Comparison of ENCODE assay signal across 10 cellular contexts in genomic region chr16:400061-400540, GRCh38. TPM values are rescaled to one million over a fixed set of nuclear protein-coding genes. Genes with fewer than 3 reads are reported as not detected.
A peak's percentile ranks its signal among the peaks of the same experiment; 100 is the strongest.
DNase-seq lines count a peak whose midpoint lies in the region; ATAC-seq and TF ChIP-seq lines count a peak whose summit lies in the region.
"Had no signal": no experiment of that assay in that cellular context is flagged by ENCODE, and none has a peak within 500 bp of the region (broad histone marks: within the 10 kb centered on the region; RNA-seq: fewer than 3 reads in every experiment).

No MANE protein-coding gene starts in this region.

- POLR2A ChIA-PET in activated B cell treated with CpG ODN at 0.5 μM for 24 hours (lab: Charles Lee) = interaction anchor here (0.6 to 3.0 kb wide), 5 partner anchors 8 to 165 kb away, joined by 3 to 54 read pairs (median 20); partner anchors contain the start of genes AXIN1, MRPL28 and PGAP6

- no peaks in the 10 kb centered on the region for H3K27me3 Mint-ChIP-seq in activated naive CD4-positive, alpha-beta T cell treated with anti-CD3 and anti-CD28 coated beads for 36 hours (ENCODE audit: low read depth)
- no peaks in the 10 kb centered on the region for H3K27me3 Mint-ChIP-seq in activated B cell treated with CpG ODN at 0.5 μM for 24 hours

- no peaks in the 10 kb centered on the region for H3K9me3 Mint-ChIP-seq in activated naive CD4-positive, alpha-beta T cell treated with anti-CD3 and anti-CD28 coated beads for 36 hours
- H3K9me3 Mint-ChIP-seq in activated naive CD4-positive, alpha-beta T cell treated with anti-CD3 and anti-CD28 coated beads, Interleukin-2, amount 50 U/mL, for 72 hours = no peaks in the 10 kb centered on the region
- H3K9me3 Mint-ChIP-seq in activated B cell treated with CpG ODN at 0.5 μM for 24 hours = no peaks in the 10 kb centered on the region

- H3K4me3 ChIP-seq in thymus (ENCODE audit: low read length) = no peak overlapping the region

- peak overlapping the region; percentile 83 for H3K27ac Mint-ChIP-seq in activated naive CD4-positive, alpha-beta T cell treated with anti-CD3 and anti-CD28 coated beads for 36 hours
- H3K27ac Mint-ChIP-seq in activated naive CD4-positive, alpha-beta T cell treated with anti-CD3 and anti-CD28 coated beads, Interleukin-2, amount 50 U/mL, for 72 hours = no peak overlapping the region
- H3K27ac Mint-ChIP-seq in activated B cell treated with CpG ODN at 0.5 μM for 24 hours = peak overlapping the region; percentile 98

- CTCF ChIA-PET in activated naive CD4-positive, alpha-beta T cell treated with anti-CD3 and anti-CD28 coated beads for 36 hours (lab: Charles Lee) = no interaction called here
- CTCF ChIA-PET in activated B cell treated with CpG ODN at 0.5 μM for 24 hours (lab: Charles Lee) = interaction anchor here (1.0 to 2.2 kb wide), 3 partner anchors 9 to 47 kb away, joined by 3 to 7 read pairs (median 3); partner anchors contain the start of gene AXIN1

- DNase-seq in activated naive CD4-positive, alpha-beta T cell treated with anti-CD3 and anti-CD28 coated beads for 36 hours = no peak
- DNase-seq in activated naive CD4-positive, alpha-beta T cell treated with anti-CD3 and anti-CD28 coated beads, Interleukin-2, amount 50 U/mL, for 72 hours (ENCODE audit: low spot score in 2 of 2) = no peak
- DNase-seq in activated B cell treated with CpG ODN at 0.5 μM for 24 hours = no peak
- DNase-seq in islet precursor cell = peak; percentile 53
- no peak for DNase-seq in stimulated activated CD4-positive, alpha-beta T cell treated with anti-CD3 and anti-CD28 coated beads, Interleukin-1b, Interleukin-23, amount 100 ng/mL, for 48 hours
- DNase-seq in hippocampal formation (lab: John Stamatoyannopoulos, UW) = no peak
- DNase-seq: effector CD4-positive, alpha-beta T cell; WERI-Rb-1 had no signal

- peak overlapping the region; percentile 20 for H3K27ac ChIP-seq in thymus (ENCODE audit: low read depth)
- H3K27ac ChIP-seq: WERI-Rb-1 had no signal

- H3K36me3 ChIP-seq in thymus (ENCODE audit: control insufficient read depth, insufficient read depth) = no peaks in the 10 kb centered on the region

- peaks cover 4% of the 10 kb centered on the region for H3K4me1 ChIP-seq in thymus (ENCODE audit: control insufficient read depth, insufficient read depth, low read length)

- no peaks in the 10 kb centered on the region for H3K9me3 ChIP-seq in thymus (ENCODE audit: control insufficient read depth)

- intact Hi-C loops in activated naive CD4-positive, alpha-beta T cell treated with anti-CD3 and anti-CD28 coated beads for 36 hours (cut with micrococcal nuclease) = loop anchor here (2.0 kb wide), 3 partner anchors 17 to 47 kb away; partner anchors contain the start of genes AXIN1 and MRPL28
- intact Hi-C loops in activated B cell treated with CpG ODN at 0.5 μM for 24 hours (cut with micrococcal nuclease) = loop anchor here (5.0 kb wide), 1 partner anchor 187 kb away; no protein-coding TSS in a partner anchor

- H3K4me3 Mint-ChIP-seq in activated naive CD4-positive, alpha-beta T cell treated with anti-CD3 and anti-CD28 coated beads for 36 hours = peak overlapping the region; percentile 83
- H3K4me3 Mint-ChIP-seq in activated B cell treated with CpG ODN at 0.5 μM for 24 hours = peak overlapping the region; percentile 93

- H3K36me3 Mint-ChIP-seq in activated naive CD4-positive, alpha-beta T cell treated with anti-CD3 and anti-CD28 coated beads for 36 hours (ENCODE audit: low read depth) = peaks cover 2% of the 10 kb centered on the region
- H3K36me3 Mint-ChIP-seq in activated naive CD4-positive, alpha-beta T cell treated with anti-CD3 and anti-CD28 coated beads, Interleukin-2, amount 50 U/mL, for 72 hours = no peaks in the 10 kb centered on the region
- peaks cover 4% of the 10 kb centered on the region for H3K36me3 Mint-ChIP-seq in activated B cell treated with CpG ODN at 0.5 μM for 24 hours (ENCODE audit: low read depth)

- no peak for TF ChIP-seq POLR2A in GM18505 (IDR thresholded peaks at IDR 0.05; ENCODE audit: borderline replicate concordance, extremely low read depth, insufficient read depth, insufficient read length)

- no peak for ATAC-seq in activated naive CD4-positive, alpha-beta T cell treated with anti-CD3 and anti-CD28 coated beads, Interleukin-2, amount 50 U/mL, for 72 hours
- no peak for ATAC-seq in activated B cell treated with CpG ODN at 0.5 μM for 24 hours (ENCODE audit: low read depth)
- ATAC-seq in GM18505 (IDR thresholded peaks at IDR 0.05; ENCODE audit: unreplicated experiment) = no peak

- TF ChIP-seq CTCF in activated B cell treated with CpG ODN at 0.5 μM for 24 hours (IDR thresholded peaks at IDR 0.05) = no peak

- no peaks in the 10 kb centered on the region for H3K27me3 ChIP-seq in thymus (ENCODE audit: control insufficient read depth, insufficient read depth)

- 82% methylated on average over 9 of the region's 9 CpGs for WGBS in thymus

- H3K4me1 Mint-ChIP-seq in activated naive CD4-positive, alpha-beta T cell treated with anti-CD3 and anti-CD28 coated beads for 36 hours (ENCODE audit: low read depth) = peaks cover 23% of the 10 kb centered on the region
- peaks cover 37% of the 10 kb centered on the region for H3K4me1 Mint-ChIP-seq in activated B cell treated with CpG ODN at 0.5 μM for 24 hours

RNA-seq across cellular contexts. Expression of gene DECR2, which starts 1.6 kb away (rescaled TPM):
- 1 to 10 TPM; 8.9 to 9.6 TPM for total RNA-seq in activated naive CD4-positive, alpha-beta T cell treated with anti-CD3 and anti-CD28 coated beads for 36 hours
- total RNA-seq in activated naive CD4-positive, alpha-beta T cell treated with anti-CD3 and anti-CD28 coated beads, Interleukin-2, amount 50 U/mL, for 72 hours = 10 to 100 TPM; 12.6 to 14.6 TPM
- 4.4 and 6.7 TPM in 2 replicates for total RNA-seq in activated B cell treated with CpG ODN at 0.5 μM for 24 hours
- 14.2 TPM for polyA plus RNA-seq in thymus

RNA-seq across cellular contexts. Expression of gene NME4, which starts 3.1 kb away (rescaled TPM):
- 10 to 100 TPM; 86.7 to 87.0 TPM for total RNA-seq in activated naive CD4-positive, alpha-beta T cell treated with anti-CD3 and anti-CD28 coated beads for 36 hours
- 10 to 100 TPM; 15.6 to 58.4 TPM for total RNA-seq in activated naive CD4-positive, alpha-beta T cell treated with anti-CD3 and anti-CD28 coated beads, Interleukin-2, amount 50 U/mL, for 72 hours
- 29.9 and 32.9 TPM in 2 replicates for total RNA-seq in activated B cell treated with CpG ODN at 0.5 μM for 24 hours
- polyA plus RNA-seq in thymus = 34.4 TPM

RNA-seq across cellular contexts. Expression of gene PGAP6, which starts 18.3 kb away (rescaled TPM):
- total RNA-seq in activated naive CD4-positive, alpha-beta T cell treated with anti-CD3 and anti-CD28 coated beads for 36 hours = 10 to 100 TPM; 19.9 to 20.9 TPM
- 10 to 100 TPM; 18.5 to 46.1 TPM for total RNA-seq in activated naive CD4-positive, alpha-beta T cell treated with anti-CD3 and anti-CD28 coated beads, Interleukin-2, amount 50 U/mL, for 72 hours
- total RNA-seq in activated B cell treated with CpG ODN at 0.5 μM for 24 hours = 38.4 and 44.5 TPM in 2 replicates
- 47.4 TPM for polyA plus RNA-seq in thymus

RNA-seq across cellular contexts. Expression of gene RAB11FIP3, which starts 25.3 kb away (rescaled TPM):
- 10 to 100 TPM; 15.8 to 18.2 TPM for total RNA-seq in activated naive CD4-positive, alpha-beta T cell treated with anti-CD3 and anti-CD28 coated beads for 36 hours
- 10 to 100 TPM; 18.6 to 32.0 TPM for total RNA-seq in activated naive CD4-positive, alpha-beta T cell treated with anti-CD3 and anti-CD28 coated beads, Interleukin-2, amount 50 U/mL, for 72 hours
- 32.2 and 35.4 TPM in 2 replicates for total RNA-seq in activated B cell treated with CpG ODN at 0.5 μM for 24 hours
- 26.7 TPM for polyA plus RNA-seq in thymus

RNA-seq across cellular contexts. Expression of gene MRPL28, which starts 29.8 kb away (rescaled TPM):
- 10 to 100 TPM; 68.3 to 74.0 TPM for total RNA-seq in activated naive CD4-positive, alpha-beta T cell treated with anti-CD3 and anti-CD28 coated beads for 36 hours
- 10 to 100 TPM; 77.9 to 97.7 TPM for total RNA-seq in activated naive CD4-positive, alpha-beta T cell treated with anti-CD3 and anti-CD28 coated beads, Interleukin-2, amount 50 U/mL, for 72 hours
- 82.4 and 87.3 TPM in 2 replicates for total RNA-seq in activated B cell treated with CpG ODN at 0.5 μM for 24 hours
- 79.4 TPM for polyA plus RNA-seq in thymus

Comparison
In these comparisons a context has a peak if more than half of its experiments do, and no peak if none do; other contexts are left out.
1. H3K27ac Mint-ChIP-seq: peak in activated naive CD4-positive, alpha-beta T cell treated with anti-CD3 and anti-CD28 coated beads for 36 hours (single experiment) and activated B cell treated with CpG ODN at 0.5 μM for 24 hours (single experiment); none in activated naive CD4-positive, alpha-beta T cell treated with anti-CD3 and anti-CD28 coated beads, Interleukin-2, amount 50 U/mL, for 72 hours (0 of 2).